2 cellular contexts compared by ENCODE assay signal in the genomic region with DNA sequence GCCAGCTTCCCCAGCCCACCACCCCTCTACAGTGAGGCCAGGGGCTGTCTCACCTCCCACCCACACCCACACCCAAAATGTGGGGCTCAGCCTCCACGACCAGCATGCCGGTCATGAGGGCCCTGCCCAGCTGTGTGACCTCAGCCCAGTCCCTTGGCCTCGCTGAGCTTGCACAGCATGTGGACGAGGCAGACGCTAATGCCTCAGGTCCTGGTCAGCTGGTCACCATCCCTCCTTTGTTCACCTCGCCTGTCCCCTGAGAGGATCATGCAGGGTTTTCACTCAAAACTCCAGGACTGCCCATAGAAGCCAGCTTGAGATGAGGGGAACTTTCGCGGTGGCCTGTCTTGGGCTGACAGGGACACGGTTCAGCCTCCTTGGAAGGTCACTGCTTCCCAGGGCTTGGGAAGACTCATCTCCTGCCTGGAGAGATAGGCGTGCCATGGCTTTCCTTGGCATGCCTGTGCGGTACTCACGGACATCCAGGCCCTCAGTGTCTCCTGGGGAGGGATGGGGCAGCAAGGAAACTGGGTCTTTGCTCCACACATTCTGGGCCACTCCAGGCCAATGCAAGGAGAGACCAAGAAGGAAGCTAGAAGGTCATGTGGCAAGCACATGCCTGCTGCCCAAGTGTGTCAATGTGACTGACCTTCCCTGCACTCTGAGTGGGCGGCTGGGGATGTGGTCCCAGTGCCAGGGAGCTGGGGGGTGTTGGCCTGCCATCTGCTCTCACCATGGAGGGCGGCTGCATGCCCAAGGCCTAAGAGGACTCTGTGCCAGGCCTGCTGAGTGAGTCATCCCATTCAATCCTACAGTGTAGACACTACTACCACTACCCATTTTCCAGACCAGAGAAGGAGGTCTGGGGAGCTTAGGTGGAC.
TF ChIP-seq lines count a peak whose summit lies in the region.

No MANE protein-coding gene starts in this region.

TF ChIP-seq in HEK293, 187 proteins besides CTCF, POLR2A, EP300 and RAD21:
- TF ChIP-seq ZBTB17 (tag by site-specific recombination; IDR thresholded peaks at IDR 0.05) (peak; percentile 34; the same call in 1 of the 2 replicates), ZNF426 (tag by site-specific recombination; IDR thresholded peaks at IDR 0.05) (no peak)

TF ChIP-seq in K562, 482 proteins besides CTCF, POLR2A, EP300 and RAD21 (continues in another document):
- no peak for TF ChIP-seq MCM3 (IDR thresholded peaks at IDR 0.05)
- TF ChIP-seq, protein P1, sequence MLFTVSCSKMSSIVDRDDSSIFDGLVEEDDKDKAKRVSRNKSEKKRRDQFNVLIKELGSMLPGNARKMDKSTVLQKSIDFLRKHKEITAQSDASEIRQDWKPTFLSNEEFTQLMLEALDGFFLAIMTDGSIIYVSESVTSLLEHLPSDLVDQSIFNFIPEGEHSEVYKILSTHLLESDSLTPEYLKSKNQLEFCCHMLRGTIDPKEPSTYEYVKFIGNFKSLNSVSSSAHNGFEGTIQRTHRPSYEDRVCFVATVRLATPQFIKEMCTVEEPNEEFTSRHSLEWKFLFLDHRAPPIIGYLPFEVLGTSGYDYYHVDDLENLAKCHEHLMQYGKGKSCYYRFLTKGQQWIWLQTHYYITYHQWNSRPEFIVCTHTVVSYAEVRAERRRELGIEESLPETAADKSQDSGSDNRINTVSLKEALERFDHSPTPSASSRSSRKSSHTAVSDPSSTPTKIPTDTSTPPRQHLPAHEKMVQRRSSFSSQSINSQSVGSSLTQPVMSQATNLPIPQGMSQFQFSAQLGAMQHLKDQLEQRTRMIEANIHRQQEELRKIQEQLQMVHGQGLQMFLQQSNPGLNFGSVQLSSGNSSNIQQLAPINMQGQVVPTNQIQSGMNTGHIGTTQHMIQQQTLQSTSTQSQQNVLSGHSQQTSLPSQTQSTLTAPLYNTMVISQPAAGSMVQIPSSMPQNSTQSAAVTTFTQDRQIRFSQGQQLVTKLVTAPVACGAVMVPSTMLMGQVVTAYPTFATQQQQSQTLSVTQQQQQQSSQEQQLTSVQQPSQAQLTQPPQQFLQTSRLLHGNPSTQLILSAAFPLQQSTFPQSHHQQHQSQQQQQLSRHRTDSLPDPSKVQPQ (CRISPR knock-in tag; IDR thresholded peaks at IDR 0.05; ENCODE audit: borderline replicate concordance): 0 out of 2 replicates have a peak, but pooled peaks have one; percentile 16
- TF ChIP-seq NFE2L1 (tag; IDR thresholded peaks at IDR 0.05; ENCODE audit: borderline replicate concordance, low read depth): no peak
- TF ChIP-seq, protein P2, sequence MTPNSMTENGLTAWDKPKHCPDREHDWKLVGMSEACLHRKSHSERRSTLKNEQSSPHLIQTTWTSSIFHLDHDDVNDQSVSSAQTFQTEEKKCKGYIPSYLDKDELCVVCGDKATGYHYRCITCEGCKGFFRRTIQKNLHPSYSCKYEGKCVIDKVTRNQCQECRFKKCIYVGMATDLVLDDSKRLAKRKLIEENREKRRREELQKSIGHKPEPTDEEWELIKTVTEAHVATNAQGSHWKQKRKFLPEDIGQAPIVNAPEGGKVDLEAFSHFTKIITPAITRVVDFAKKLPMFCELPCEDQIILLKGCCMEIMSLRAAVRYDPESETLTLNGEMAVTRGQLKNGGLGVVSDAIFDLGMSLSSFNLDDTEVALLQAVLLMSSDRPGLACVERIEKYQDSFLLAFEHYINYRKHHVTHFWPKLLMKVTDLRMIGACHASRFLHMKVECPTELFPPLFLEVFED (CRISPR knock-in tag; conservative IDR thresholded peaks at IDR 0.05): no peak; the same call in 1 of the 2 replicates
- TF ChIP-seq, protein P3, sequence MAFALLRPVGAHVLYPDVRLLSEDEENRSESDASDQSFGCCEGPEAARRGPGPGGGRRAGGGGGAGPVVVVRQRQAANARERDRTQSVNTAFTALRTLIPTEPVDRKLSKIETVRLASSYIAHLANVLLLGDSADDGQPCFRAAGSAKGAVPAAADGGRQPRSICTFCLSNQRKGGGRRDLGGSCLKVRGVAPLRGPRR (CRISPR knock-in tag; IDR thresholded peaks at IDR 0.05): peak; percentile 58; the same call in 1 of the 2 replicates
- peak; percentile 44 for TF ChIP-seq NR2F6 (CRISPR knock-in tag; IDR thresholded peaks at IDR 0.05)
- TF ChIP-seq MXI1 (IDR thresholded peaks at IDR 0.05; ENCODE audit: low read depth, low read length): no peak
- TF ChIP-seq TOE1 (IDR thresholded peaks at IDR 0.05; ENCODE audit: borderline replicate concordance): no peak
- TF ChIP-seq TOE1 (CRISPR knock-in tag; IDR thresholded peaks at IDR 0.05; ENCODE audit: borderline replicate concordance, low read depth): no peak
- TF ChIP-seq, protein P4, sequence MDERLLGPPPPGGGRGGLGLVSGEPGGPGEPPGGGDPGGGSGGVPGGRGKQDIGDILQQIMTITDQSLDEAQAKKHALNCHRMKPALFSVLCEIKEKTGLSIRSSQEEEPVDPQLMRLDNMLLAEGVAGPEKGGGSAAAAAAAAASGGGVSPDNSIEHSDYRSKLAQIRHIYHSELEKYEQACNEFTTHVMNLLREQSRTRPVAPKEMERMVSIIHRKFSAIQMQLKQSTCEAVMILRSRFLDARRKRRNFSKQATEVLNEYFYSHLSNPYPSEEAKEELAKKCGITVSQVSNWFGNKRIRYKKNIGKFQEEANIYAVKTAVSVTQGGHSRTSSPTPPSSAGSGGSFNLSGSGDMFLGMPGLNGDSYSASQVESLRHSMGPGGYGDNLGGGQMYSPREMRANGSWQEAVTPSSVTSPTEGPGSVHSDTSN (CRISPR knock-in tag; IDR thresholded peaks at IDR 0.05; ENCODE audit: low read depth): peak; percentile 29; the same call in 1 of the 2 replicates
- TF ChIP-seq, protein P4 (tag; conservative IDR thresholded peaks at IDR 0.05; ENCODE audit: low read depth): no peak
- TF ChIP-seq ZNF764 (CRISPR knock-in tag; IDR thresholded peaks at IDR 0.05; ENCODE audit: low read depth): peak; percentile 54; the same call in 1 of the 2 replicates
- TF ChIP-seq JUN (IDR thresholded peaks at IDR 0.05; ENCODE audit: borderline replicate concordance, low read depth, low read length): no peak
- TF ChIP-seq JUN (CRISPR knock-in tag; IDR thresholded peaks at IDR 0.05; ENCODE audit: borderline replicate concordance): 0 out of 2 replicates have a peak, but pooled peaks have one; percentile 64
- TF ChIP-seq, protein P5, sequence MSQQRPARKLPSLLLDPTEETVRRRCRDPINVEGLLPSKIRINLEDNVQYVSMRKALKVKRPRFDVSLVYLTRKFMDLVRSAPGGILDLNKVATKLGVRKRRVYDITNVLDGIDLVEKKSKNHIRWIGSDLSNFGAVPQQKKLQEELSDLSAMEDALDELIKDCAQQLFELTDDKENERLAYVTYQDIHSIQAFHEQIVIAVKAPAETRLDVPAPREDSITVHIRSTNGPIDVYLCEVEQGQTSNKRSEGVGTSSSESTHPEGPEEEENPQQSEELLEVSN (IDR thresholded peaks at IDR 0.05; ENCODE audit: borderline replicate concordance in 1 of 2, extremely low read depth in 1 of 2, insufficient read depth in 1 of 2, insufficient read length in 1 of 2, low read depth in 1 of 2, low read length in 1 of 2, poor library complexity in 1 of 2, severe bottlenecking in 1 of 2): no peak
- 0 out of 2 replicates have a peak, but pooled peaks have one; percentile 51 for TF ChIP-seq ZNF165 (CRISPR knock-in tag; IDR thresholded peaks at IDR 0.05; ENCODE audit: borderline replicate concordance)
- TF ChIP-seq, protein P6, sequence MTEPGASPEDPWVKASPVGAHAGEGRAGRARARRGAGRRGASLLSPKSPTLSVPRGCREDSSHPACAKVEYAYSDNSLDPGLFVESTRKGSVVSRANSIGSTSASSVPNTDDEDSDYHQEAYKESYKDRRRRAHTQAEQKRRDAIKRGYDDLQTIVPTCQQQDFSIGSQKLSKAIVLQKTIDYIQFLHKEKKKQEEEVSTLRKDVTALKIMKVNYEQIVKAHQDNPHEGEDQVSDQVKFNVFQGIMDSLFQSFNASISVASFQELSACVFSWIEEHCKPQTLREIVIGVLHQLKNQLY (CRISPR knock-in tag; conservative IDR thresholded peaks at IDR 0.05): peak in 1 of 2 experiments; percentile 66; a peak in 1 of 4 replicates
- no peak for TF ChIP-seq RBM14 (IDR thresholded peaks at IDR 0.05; ENCODE audit: borderline replicate concordance, insufficient read depth, low read depth, low read length)
- 0 out of 2 replicates have a peak, but pooled peaks have one; percentile 43 for TF ChIP-seq HIVEP1 (CRISPR knock-in tag; IDR thresholded peaks at IDR 0.05)
- TF ChIP-seq KLF16 (IDR thresholded peaks at IDR 0.05): no peak
- TF ChIP-seq, protein P7, sequence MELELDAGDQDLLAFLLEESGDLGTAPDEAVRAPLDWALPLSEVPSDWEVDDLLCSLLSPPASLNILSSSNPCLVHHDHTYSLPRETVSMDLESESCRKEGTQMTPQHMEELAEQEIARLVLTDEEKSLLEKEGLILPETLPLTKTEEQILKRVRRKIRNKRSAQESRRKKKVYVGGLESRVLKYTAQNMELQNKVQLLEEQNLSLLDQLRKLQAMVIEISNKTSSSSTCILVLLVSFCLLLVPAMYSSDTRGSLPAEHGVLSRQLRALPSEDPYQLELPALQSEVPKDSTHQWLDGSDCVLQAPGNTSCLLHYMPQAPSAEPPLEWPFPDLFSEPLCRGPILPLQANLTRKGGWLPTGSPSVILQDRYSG (tag; conservative IDR thresholded peaks at IDR 0.05; ENCODE audit: low read depth): no peak
- TF ChIP-seq ZFP36 (IDR thresholded peaks at IDR 0.05; ENCODE audit: low read depth, low read length, partially characterized antibody): peak; percentile 60
- no peak for TF ChIP-seq PTTG1 (tag; IDR thresholded peaks at IDR 0.05; ENCODE audit: low read depth)
- TF ChIP-seq PHF21A (IDR thresholded peaks at IDR 0.05; ENCODE audit: borderline replicate concordance, low read depth): no peak
- 0 out of 4 replicates have a peak, but pooled peaks of 1 of the 2 experiments have one; percentile 18 for TF ChIP-seq MAZ (CRISPR knock-in tag; conservative IDR thresholded peaks at IDR 0.05 in 1 of 2, IDR thresholded peaks at IDR 0.05 in 1 of 2)
- TF ChIP-seq, protein P8, sequence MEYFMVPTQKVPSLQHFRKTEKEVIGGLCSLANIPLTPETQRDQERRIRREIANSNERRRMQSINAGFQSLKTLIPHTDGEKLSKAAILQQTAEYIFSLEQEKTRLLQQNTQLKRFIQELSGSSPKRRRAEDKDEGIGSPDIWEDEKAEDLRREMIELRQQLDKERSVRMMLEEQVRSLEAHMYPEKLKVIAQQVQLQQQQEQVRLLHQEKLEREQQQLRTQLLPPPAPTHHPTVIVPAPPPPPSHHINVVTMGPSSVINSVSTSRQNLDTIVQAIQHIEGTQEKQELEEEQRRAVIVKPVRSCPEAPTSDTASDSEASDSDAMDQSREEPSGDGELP (CRISPR knock-in tag; IDR thresholded peaks at IDR 0.05; ENCODE audit: borderline replicate concordance): 0 out of 2 replicates have a peak, but pooled peaks have one; percentile 32
- TF ChIP-seq GATAD2B (IDR thresholded peaks at IDR 0.05; ENCODE audit: borderline replicate concordance): no peak
- TF ChIP-seq ARID2 (IDR thresholded peaks at IDR 0.05): no peak
- TF ChIP-seq ZNF133 (CRISPR knock-in tag; IDR thresholded peaks at IDR 0.05): 0 out of 2 replicates have a peak, but pooled peaks have one; percentile 52
- TF ChIP-seq, protein P9, sequence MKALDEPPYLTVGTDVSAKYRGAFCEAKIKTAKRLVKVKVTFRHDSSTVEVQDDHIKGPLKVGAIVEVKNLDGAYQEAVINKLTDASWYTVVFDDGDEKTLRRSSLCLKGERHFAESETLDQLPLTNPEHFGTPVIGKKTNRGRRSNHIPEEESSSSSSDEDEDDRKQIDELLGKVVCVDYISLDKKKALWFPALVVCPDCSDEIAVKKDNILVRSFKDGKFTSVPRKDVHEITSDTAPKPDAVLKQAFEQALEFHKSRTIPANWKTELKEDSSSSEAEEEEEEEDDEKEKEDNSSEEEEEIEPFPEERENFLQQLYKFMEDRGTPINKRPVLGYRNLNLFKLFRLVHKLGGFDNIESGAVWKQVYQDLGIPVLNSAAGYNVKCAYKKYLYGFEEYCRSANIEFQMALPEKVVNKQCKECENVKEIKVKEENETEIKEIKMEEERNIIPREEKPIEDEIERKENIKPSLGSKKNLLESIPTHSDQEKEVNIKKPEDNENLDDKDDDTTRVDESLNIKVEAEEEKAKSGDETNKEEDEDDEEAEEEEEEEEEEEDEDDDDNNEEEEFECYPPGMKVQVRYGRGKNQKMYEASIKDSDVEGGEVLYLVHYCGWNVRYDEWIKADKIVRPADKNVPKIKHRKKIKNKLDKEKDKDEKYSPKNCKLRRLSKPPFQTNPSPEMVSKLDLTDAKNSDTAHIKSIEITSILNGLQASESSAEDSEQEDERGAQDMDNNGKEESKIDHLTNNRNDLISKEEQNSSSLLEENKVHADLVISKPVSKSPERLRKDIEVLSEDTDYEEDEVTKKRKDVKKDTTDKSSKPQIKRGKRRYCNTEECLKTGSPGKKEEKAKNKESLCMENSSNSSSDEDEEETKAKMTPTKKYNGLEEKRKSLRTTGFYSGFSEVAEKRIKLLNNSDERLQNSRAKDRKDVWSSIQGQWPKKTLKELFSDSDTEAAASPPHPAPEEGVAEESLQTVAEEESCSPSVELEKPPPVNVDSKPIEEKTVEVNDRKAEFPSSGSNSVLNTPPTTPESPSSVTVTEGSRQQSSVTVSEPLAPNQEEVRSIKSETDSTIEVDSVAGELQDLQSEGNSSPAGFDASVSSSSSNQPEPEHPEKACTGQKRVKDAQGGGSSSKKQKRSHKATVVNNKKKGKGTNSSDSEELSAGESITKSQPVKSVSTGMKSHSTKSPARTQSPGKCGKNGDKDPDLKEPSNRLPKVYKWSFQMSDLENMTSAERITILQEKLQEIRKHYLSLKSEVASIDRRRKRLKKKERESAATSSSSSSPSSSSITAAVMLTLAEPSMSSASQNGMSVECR (CRISPR knock-in tag; IDR thresholded peaks at IDR 0.05): 0 out of 2 replicates have a peak, but pooled peaks have one; percentile 25
- TF ChIP-seq JUNB (CRISPR knock-in tag; conservative IDR thresholded peaks at IDR 0.05): 0 out of 2 replicates have a peak, but pooled peaks have one; percentile 2
- TF ChIP-seq ADNP (tag; IDR thresholded peaks at IDR 0.05): no peak
- TF ChIP-seq RAD51 (IDR thresholded peaks at IDR 0.05; ENCODE audit: borderline replicate concordance, low read depth): no peak
